In the genomic region with DNA sequence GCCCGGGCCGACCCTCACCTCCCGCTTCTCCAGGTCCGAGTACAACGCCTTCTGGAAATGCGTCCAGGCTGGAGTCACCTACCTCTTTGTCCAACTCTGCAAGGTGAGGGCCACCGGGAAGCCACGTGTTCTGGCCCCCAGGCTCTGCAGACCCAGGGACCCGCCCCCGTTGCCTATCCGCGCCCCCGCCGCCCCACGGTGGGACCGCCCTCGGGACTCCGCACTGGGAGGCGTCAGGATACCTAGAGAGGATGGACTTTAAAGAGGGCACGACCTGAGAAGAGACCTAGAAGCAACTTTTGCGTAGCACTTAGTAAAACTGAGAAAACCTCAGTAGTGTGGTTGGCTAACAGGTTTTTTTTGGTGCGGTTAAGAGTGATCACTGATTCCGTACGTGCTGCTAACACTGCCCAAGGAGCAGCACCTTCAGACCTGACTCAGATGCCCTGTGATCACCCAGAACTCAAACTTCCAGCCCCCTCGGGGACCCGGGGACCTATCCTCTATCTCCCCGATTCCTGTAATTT, we compare ENCODE assay signal across 8 cellular contexts. TPM values are rescaled to one million over a fixed set of nuclear protein-coding genes. Genes with fewer than 3 reads are reported as not detected.
DNase-seq lines count a peak whose midpoint lies in the region; ATAC-seq, FAIRE-seq and TF ChIP-seq lines count a peak whose summit lies in the region.

No MANE protein-coding gene starts in this region.

- H3K27ac Mint-ChIP-seq in activated naive CD8-positive, alpha-beta T cell: peak overlapping the region; percentile 96

- no peaks in the 10 kb centered on the region for H3K27me3 ChIP-seq in right atrium auricular region
- no peaks in the 10 kb centered on the region for H3K27me3 ChIP-seq in small intestine (ENCODE audit: control insufficient read depth in 2 of 2, insufficient read depth in 2 of 2, low read length in 2 of 2)

- H3K4me3 Mint-ChIP-seq in activated naive CD8-positive, alpha-beta T cell: peak overlapping the region; percentile 93

- FAIRE-seq in small intestine (lab: Jason Lieb, UNC): no peak

- H3K4me1 Mint-ChIP-seq in activated naive CD8-positive, alpha-beta T cell (ENCODE audit: low read depth): peaks cover 36% of the 10 kb centered on the region

- ATAC-seq in HG03108 (IDR thresholded peaks at IDR 0.05; ENCODE audit: unreplicated experiment): peak; percentile 23

- H3K27ac ChIP-seq in RWPE1: peak overlapping the region; percentile 71
- peak overlapping the region; percentile 86 to 89 for H3K27ac ChIP-seq in right atrium auricular region
- peak overlapping the region; percentile 63 to 86 for H3K27ac ChIP-seq in small intestine (ENCODE audit: low read depth in 1 of 2, low read length in 1 of 2)

- H3K36me3 Mint-ChIP-seq in activated naive CD8-positive, alpha-beta T cell: peaks cover 4% of the 10 kb centered on the region

- 1 to 2% (median 1%) methylated on average over 27 of the region's 27 CpGs for WGBS in small intestine, 3 donors

- no peak for TF ChIP-seq CTCF in RWPE1 (conservative IDR thresholded peaks at IDR 0.05; ENCODE audit: low read depth)
- TF ChIP-seq CTCF in right atrium auricular region (IDR thresholded peaks at IDR 0.05): no peak

- H3K9me3 ChIP-seq in right atrium auricular region (no peaks in the 10 kb centered on the region), small intestine (ENCODE audit: control insufficient read depth, low read depth) (no peaks in the 10 kb centered on the region)

- H3K9me3 Mint-ChIP-seq in activated naive CD8-positive, alpha-beta T cell (ENCODE audit: low read depth): no peaks in the 10 kb centered on the region

- POLR2A ChIA-PET in RWPE1 (lab: Yijun Ruan, JAX; ENCODE audit: low non-redundant PET): no interaction called here

- H3K4me3 ChIP-seq in right atrium auricular region (peak overlapping the region; percentile 86 to 88), small intestine (ENCODE audit: low read depth in 1 of 2, low read length in 2 of 2) (peak overlapping the region; percentile 82 to 86)

- DNase-seq in NCI-H446 (lab: John Stamatoyannopoulos, UW): peak; percentile 9 to 46
- no peak for DNase-seq in NCI-H446 treated with DMSO at 0.1 percent for 48 hours (lab: John Stamatoyannopoulos, UW)
- DNase-seq in RWPE1 (ENCODE audit: low spot score): peak; percentile 56
- DNase-seq in right atrium auricular region (ENCODE audit: low spot score): no peak
- peak; percentile 32 for DNase-seq in small intestine
- DNase-seq in NCI-H2029 treated with DMSO at 0.1 percent for 48 hours (lab: John Stamatoyannopoulos, UW): no peak

- H3K4me1 ChIP-seq in right atrium auricular region (peaks cover 0 to 22% of the 10 kb centered on the region in 2 donors), small intestine (ENCODE audit: control insufficient read depth in 2 of 2, insufficient read depth in 1 of 2, low read depth in 1 of 2, low read length in 1 of 2) (peaks cover 0 to 5% of the 10 kb centered on the region in 2 donors)

- H3K36me3 ChIP-seq in right atrium auricular region (no peaks in the 10 kb centered on the region), small intestine (ENCODE audit: control insufficient read depth in 2 of 2, insufficient read depth in 2 of 2, low read length in 2 of 2) (no peaks in the 10 kb centered on the region)

- CTCF ChIA-PET in RWPE1 (lab: Yijun Ruan, JAX): no interaction called here

- no peaks in the 10 kb centered on the region for H3K27me3 Mint-ChIP-seq in activated naive CD8-positive, alpha-beta T cell

RNA-seq across cellular contexts. Expression of a gene that starts 0.5 kb away (rescaled TPM):
- total RNA-seq in right atrium auricular region: 100 to 1,000 TPM in 1 of 2 donors, 10 to 100 TPM in 1; 93.3 to 106 TPM
- polyA plus RNA-seq in small intestine: 100 to 1,000 TPM in 1 of 3 donors, 10 to 100 TPM in 2; 40.3 to 149 (median 70.3) TPM

RNA-seq across cellular contexts. Expression of a gene that starts 12.7 kb away (rescaled TPM):
- not detected for total RNA-seq in right atrium auricular region
- polyA plus RNA-seq in small intestine: not detected

RNA-seq across cellular contexts. Expression of a gene that starts 17.5 kb away (rescaled TPM):
- total RNA-seq in right atrium auricular region: not detected
- polyA plus RNA-seq in small intestine: under 1 TPM in 1 of 3 donors, not detected in 2; 0.36 TPM

RNA-seq across cellular contexts. Expression of a gene that starts 17.8 kb away (rescaled TPM):
- total RNA-seq in right atrium auricular region: not detected
- polyA plus RNA-seq in small intestine: 1 to 10 TPM in 1 of 3 donors, under 1 TPM in 2; 0.07 to 1.8 (median 0.54) TPM

RNA-seq across cellular contexts. Expression of a gene that starts 32.5 kb away (rescaled TPM):
- 10 to 100 TPM in 1 of 2 donors, 1 to 10 TPM in 1; 6.9 to 52.4 TPM for total RNA-seq in right atrium auricular region
- 1 to 10 TPM in 2 of 3 donors, not detected in 1; 4.7 to 7.6 TPM for polyA plus RNA-seq in small intestine

Comparison
In these comparisons a context has a peak if more than half of its experiments do, and no peak if none do; other contexts are left out.
1. DNase-seq: peak in NCI-H446 (2 of 2), RWPE1 (single experiment) and small intestine (single experiment); none in NCI-H446 treated with DMSO at 0.1 percent for 48 hours (single experiment), right atrium auricular region (single experiment) and NCI-H2029 treated with DMSO at 0.1 percent for 48 hours (single experiment).
2. Peak in every context shown above with its lines, with median percentiles within 50 percentile points of each other: H3K27ac ChIP-seq.